ENCODE assay signal across 12 cellular contexts in genomic region chr17:64092952-64093451, GRCh38. TPM values are rescaled to one million over a fixed set of nuclear protein-coding genes. Genes with fewer than 3 reads are reported as not detected.
DNase-seq lines count a peak whose midpoint lies in the region; ATAC-seq and TF ChIP-seq lines count a peak whose summit lies in the region.
"Had no signal": no experiment of that assay in that cellular context is flagged by ENCODE, and none has a peak within 500 bp of the region (broad histone marks: within the 10 kb centered on the region; RNA-seq: fewer than 3 reads in every experiment).

No MANE protein-coding gene starts in this region.

- no peaks in the 10 kb centered on the region for H3K27me3 ChIP-seq in CD4-positive, alpha-beta T cell (ENCODE audit: control insufficient read depth, insufficient read depth, low read length)
- no peaks in the 10 kb centered on the region for H3K27me3 ChIP-seq in WERI-Rb-1 (ENCODE audit: insufficient read depth, low read depth, severe bottlenecking)
- no peaks in the 10 kb centered on the region for H3K27me3 ChIP-seq in left lung
- H3K27me3 ChIP-seq in right cardiac atrium (ENCODE audit: control insufficient read depth, insufficient read depth) = no peaks in the 10 kb centered on the region
- H3K27me3 ChIP-seq: heart right ventricle, testis had no signal

- POLR2A ChIA-PET in CD4-positive, alpha-beta T cell (lab: Charles Lee) = interaction anchor here (1.5 to 2.1 kb wide), 3 partner anchors 11 to 53 kb away, joined by 4 to 8 read pairs (median 7); no protein-coding TSS in a partner anchor
- POLR2A ChIA-PET in HEK293 (lab: Yijun Ruan, JAX) = no interaction called here

- H3K9me3 Mint-ChIP-seq in CD4-positive, alpha-beta T cell = no peaks in the 10 kb centered on the region

- no peaks in the 10 kb centered on the region for H3K27me3 Mint-ChIP-seq in CD4-positive, alpha-beta T cell

- H3K4me3 Mint-ChIP-seq in CD4-positive, alpha-beta T cell = no peak overlapping the region

- no peak for DNase-seq in CD4-positive, alpha-beta T cell
- peak; percentile 62 for DNase-seq in WERI-Rb-1
- DNase-seq in left lung = peak in 1 of 2 donors; percentile 22
- DNase-seq in foreskin melanocyte = no peak
- no peak for DNase-seq in right cardiac atrium
- DNase-seq: amygdala, heart right ventricle, NCI-H226, SK-N-SH, testis had no signal

- WGBS in right cardiac atrium = 95% methylated on average over 4 of the region's 4 CpGs

- CTCF ChIA-PET in CD4-positive, alpha-beta T cell (lab: Charles Lee) = interaction anchor here (1.0 kb wide), 1 partner anchor 11 kb away, joined by 3 read pairs; no protein-coding TSS in a partner anchor
- CTCF ChIA-PET in HEK293 (lab: Yijun Ruan, JAX) = interaction anchor here (0.5 kb wide), 1 partner anchor 9 kb away, joined by 3 read pairs; no protein-coding TSS in a partner anchor

- no peak overlapping the region for H3K27ac ChIP-seq in CD4-positive, alpha-beta T cell (ENCODE audit: low read depth, low read length)
- no peak overlapping the region for H3K27ac ChIP-seq in HEK293 (ENCODE audit: extremely low read depth, low read depth, low read length)
- H3K27ac ChIP-seq in WERI-Rb-1 = peak overlapping the region; percentile 16; the same call in 1 of the 2 replicates
- H3K27ac ChIP-seq in left lung = peak overlapping the region in 1 of 2 donors; percentile 69
- no peak overlapping the region for H3K27ac ChIP-seq in right cardiac atrium (ENCODE audit: low read length)
- H3K27ac ChIP-seq: testis had no signal

- H3K4me1 ChIP-seq in HEK293 (ENCODE audit: control insufficient read depth, insufficient read depth, low read length) = peaks cover 11% of the 10 kb centered on the region; the same call in 1 of the 2 replicates
- peaks cover 4 to 87% of the 10 kb centered on the region in 2 donors for H3K4me1 ChIP-seq in left lung
- peaks cover 4% of the 10 kb centered on the region for H3K4me1 ChIP-seq in right cardiac atrium (ENCODE audit: control insufficient read depth, insufficient read depth, low read length)

- no peak overlapping the region for H3K4me3 ChIP-seq in HEK293 (ENCODE audit: low read depth, low read length)
- no peak overlapping the region for H3K4me3 ChIP-seq in WERI-Rb-1 (ENCODE audit: low read depth, low read length)
- no peak overlapping the region for H3K4me3 ChIP-seq in left lung
- no peak overlapping the region for H3K4me3 ChIP-seq in right cardiac atrium (ENCODE audit: low read length)
- H3K4me3 ChIP-seq: heart right ventricle, testis had no signal

- peaks cover 93% of the 10 kb centered on the region for H3K4me1 Mint-ChIP-seq in CD4-positive, alpha-beta T cell (ENCODE audit: low read depth)

- no peak for TF ChIP-seq CTCF in CD4-positive, alpha-beta T cell (IDR thresholded peaks at IDR 0.05)
- no peak for TF ChIP-seq CTCF in HEK293 (tag by site-specific recombination; IDR thresholded peaks at IDR 0.05)
- TF ChIP-seq CTCF in WERI-Rb-1 (IDR thresholded peaks at IDR 0.05; ENCODE audit: low read depth, low read length) = no peak
- no peak for TF ChIP-seq CTCF in left lung (IDR thresholded peaks at IDR 0.05)

- H3K9me3 ChIP-seq in CD4-positive, alpha-beta T cell (ENCODE audit: control insufficient read depth, low read length) = no peaks in the 10 kb centered on the region
- H3K9me3 ChIP-seq in HEK293 (ENCODE audit: control insufficient read depth, insufficient read depth, low read depth, low read length) (no peaks in the 10 kb centered on the region), WERI-Rb-1 (ENCODE audit: severe bottlenecking) (no peaks in the 10 kb centered on the region), left lung (no peaks in the 10 kb centered on the region), right cardiac atrium (ENCODE audit: control insufficient read depth, low read length) (no peaks in the 10 kb centered on the region)
- H3K9me3 ChIP-seq: heart right ventricle, SK-N-SH, testis had no signal

- H3K36me3 ChIP-seq in HEK293 (ENCODE audit: control insufficient read depth in 2 of 2, insufficient read depth in 1 of 2, low read length in 2 of 2) (peaks cover 0 to 3% of the 10 kb centered on the region in 2 experiments; a peak in 1 of 3 replicates), WERI-Rb-1 (peaks cover 11% of the 10 kb centered on the region), left lung (peaks cover 0 to 24% of the 10 kb centered on the region in 2 donors)

- intact Hi-C loops in CD4-positive, alpha-beta T cell (cut with DNase I, micrococcal nuclease) = loop anchor here in 1 of 2 experiments (2.0 kb wide), 1 partner anchor 18 kb away; no protein-coding TSS in a partner anchor
- intact Hi-C loops in left lung (cut with DNase I) (no loop called here), right cardiac atrium (cut with DNase I) (no loop called here)

- H3K36me3 Mint-ChIP-seq in CD4-positive, alpha-beta T cell (ENCODE audit: low read depth) = peaks cover 76% of the 10 kb centered on the region

- H3K27ac Mint-ChIP-seq in CD4-positive, alpha-beta T cell = peak overlapping the region; percentile 77

- no peak for ATAC-seq in CD4-positive, alpha-beta T cell (ENCODE audit: poor library complexity)
- peak; percentile 32 for ATAC-seq in left lung
- ATAC-seq in HG03039 (IDR thresholded peaks at IDR 0.05; ENCODE audit: unreplicated experiment) = no peak
- ATAC-seq in right cardiac atrium = no peak
- ATAC-seq: heart right ventricle had no signal

TF ChIP-seq in HEK293, 187 proteins besides CTCF, POLR2A, EP300 and RAD21:
- TF ChIP-seq ZNF707 (tag by site-specific recombination; IDR thresholded peaks at IDR 0.05) = no peak
- peak; percentile 65 for TF ChIP-seq SCRT2 (tag by site-specific recombination; IDR thresholded peaks at IDR 0.05)

RNA-seq across cellular contexts. Expression of gene ERN1, which starts 36.9 kb away (rescaled TPM):
- 10 to 100 TPM; 62.7 to 67.8 TPM for total RNA-seq in CD4-positive, alpha-beta T cell
- total RNA-seq in left lung (10 to 100 TPM; 39.0 to 45.0 TPM), right cardiac atrium (10 to 100 TPM in 2 of 4 donors, 1 to 10 TPM in 2; 8.9 to 11.4 (median 10.0) TPM)
- 3.3 TPM for polyA plus RNA-seq in right cardiac atrium
